In genomic region chr2:167331636-167332232, GRCh38 we compare ENCODE assay signal across 10 cellular contexts. TPM values are rescaled to one million over a fixed set of nuclear protein-coding genes. Genes with fewer than 3 reads are reported as not detected.
DNase-seq lines count a peak whose midpoint lies in the region; ATAC-seq and TF ChIP-seq lines count a peak whose summit lies in the region.
"Had no signal": no experiment of that assay in that cellular context is flagged by ENCODE, and none has a peak within 500 bp of the region (broad histone marks: within the 10 kb centered on the region; RNA-seq: fewer than 3 reads in every experiment).

No MANE protein-coding gene starts in this region.

- H3K79me2 ChIP-seq in smooth muscle cell (ENCODE audit: low read depth) = no peaks in the 10 kb centered on the region

- POLR2A ChIA-PET in RWPE1 (lab: Yijun Ruan, JAX; ENCODE audit: low non-redundant PET) = no interaction called here

- no peaks in the 10 kb centered on the region for H4K20me1 ChIP-seq in smooth muscle cell (ENCODE audit: low read depth)

- H2AFZ ChIP-seq in smooth muscle cell (ENCODE audit: low read depth) = peak overlapping the region; percentile 27

- TF ChIP-seq CTCF in heart right ventricle (IDR thresholded peaks at IDR 0.05) = peak in 1 of 9 donors; percentile 11
- TF ChIP-seq CTCF in cardiac fibroblast (IDR thresholded peaks at IDR 0.05; ENCODE audit: low read depth, low read length) = peak; percentile 19
- no peak for TF ChIP-seq CTCF in smooth muscle cell (IDR thresholded peaks at IDR 0.05; ENCODE audit: borderline replicate concordance, insufficient read depth, poor library complexity, severe bottlenecking)
- TF ChIP-seq CTCF in RWPE1 (conservative IDR thresholded peaks at IDR 0.05; ENCODE audit: low read depth) = no peak

- WGBS in heart right ventricle, 2 donors = 39 to 53% methylated on average over 5 of the region's 5 CpGs
- WGBS in smooth muscle cell (ENCODE audit: low lambda C conversion rate) = 48% methylated on average over 5 of the region's 5 CpGs

- no peak overlapping the region for H3K9ac ChIP-seq in smooth muscle cell (ENCODE audit: low read depth)

- H3F3A ChIP-seq in smooth muscle cell (ENCODE audit: low read depth) = no peaks in the 10 kb centered on the region

- CTCF ChIA-PET in RWPE1 (lab: Yijun Ruan, JAX) = no interaction called here

- H3K36me3 ChIP-seq in heart right ventricle (no peaks in the 10 kb centered on the region), smooth muscle cell (ENCODE audit: low read depth) (no peaks in the 10 kb centered on the region)

- DNase-seq in Right ventricle myocardium inferior (ENCODE audit: missing footprints) = no peak
- no peak for DNase-seq in heart right ventricle
- DNase-seq in cardiac fibroblast (ENCODE audit: low read depth in 2 of 2) = peak in 1 of 2 donors; percentile 1
- DNase-seq in smooth muscle cell (lab: John Stamatoyannopoulos, UW; ENCODE audit: unreplicated experiment) = no peak
- no peak for DNase-seq in RWPE1 (ENCODE audit: low spot score)
- no peak for DNase-seq in activated CD4-positive, CD25-positive, alpha-beta regulatory T cell (lab: John Stamatoyannopoulos, UW)
- no peak for DNase-seq in NCI-H2196 (lab: John Stamatoyannopoulos, UW; ENCODE audit: unreplicated experiment)
- DNase-seq: NCI-H1694 treated with DMSO at 0.1 percent for 48 hours, T1000 had no signal

- intact Hi-C loops in Right ventricle myocardium inferior (cut with DNase I) = no loop called here
- intact Hi-C loops in heart right ventricle (cut with DNase I) = no loop called here

- H3K27ac ChIP-seq in heart right ventricle = no peak overlapping the region
- H3K27ac ChIP-seq in smooth muscle cell (ENCODE audit: low read depth) = no peak overlapping the region
- no peak overlapping the region for H3K27ac ChIP-seq in RWPE1

- peaks cover 0 to 5% (median 0%) of the 10 kb centered on the region in 7 donors for H3K27me3 ChIP-seq in heart right ventricle
- H3K27me3 ChIP-seq in smooth muscle cell (ENCODE audit: low read depth) = no peaks in the 10 kb centered on the region

- peak overlapping the region; percentile 15 for H3K4me2 ChIP-seq in smooth muscle cell

- peaks cover 0 to 4% (median 0%) of the 10 kb centered on the region in 11 donors for H3K9me3 ChIP-seq in heart right ventricle
- no peaks in the 10 kb centered on the region for H3K9me3 ChIP-seq in smooth muscle cell (replicated peaks; ENCODE audit: low read depth)

- peak; percentile 31 for ATAC-seq in Right ventricle myocardium inferior
- no peak for ATAC-seq in heart right ventricle
- ATAC-seq in HG03432 (IDR thresholded peaks at IDR 0.05; ENCODE audit: unreplicated experiment) = peak; percentile 74

- no peaks in the 10 kb centered on the region for H3K4me1 ChIP-seq in heart right ventricle
- H3K4me1 ChIP-seq in smooth muscle cell (ENCODE audit: low read depth) = peaks cover 17% of the 10 kb centered on the region

- H3K4me3 ChIP-seq in heart right ventricle = no peak overlapping the region
- H3K4me3 ChIP-seq in cardiac fibroblast (replicated peaks in 1 of 2; ENCODE audit: low read depth in 2 of 2, low read length in 2 of 2) = no peak overlapping the region
- H3K4me3 ChIP-seq in smooth muscle cell = no peak overlapping the region

RNA-seq across cellular contexts. Expression of gene B3GALT1, which starts 38.9 kb away (rescaled TPM):
- total RNA-seq in Right ventricle myocardium inferior = 0.24 TPM
- under 1 TPM in 7 of 10 donors, not detected in 3; 0.05 to 0.25 (median 0.08) TPM for total RNA-seq in heart right ventricle
- polyA plus RNA-seq in heart right ventricle = under 1 TPM; 0.03 to 0.15 TPM
- total RNA-seq in smooth muscle cell = 0.22 and 0.72 TPM in 2 replicates
- 0.09 and 0.19 TPM in 2 replicates for polyA plus RNA-seq in smooth muscle cell

Comparison
In these comparisons a context has a peak if more than half of its experiments do, and no peak if none do; other contexts are left out.
1. ATAC-seq: peak in Right ventricle myocardium inferior (single experiment) and HG03432 (single experiment); none in heart right ventricle (0 of 8).